14 cellular contexts compared by ENCODE assay signal in the genomic region with DNA sequence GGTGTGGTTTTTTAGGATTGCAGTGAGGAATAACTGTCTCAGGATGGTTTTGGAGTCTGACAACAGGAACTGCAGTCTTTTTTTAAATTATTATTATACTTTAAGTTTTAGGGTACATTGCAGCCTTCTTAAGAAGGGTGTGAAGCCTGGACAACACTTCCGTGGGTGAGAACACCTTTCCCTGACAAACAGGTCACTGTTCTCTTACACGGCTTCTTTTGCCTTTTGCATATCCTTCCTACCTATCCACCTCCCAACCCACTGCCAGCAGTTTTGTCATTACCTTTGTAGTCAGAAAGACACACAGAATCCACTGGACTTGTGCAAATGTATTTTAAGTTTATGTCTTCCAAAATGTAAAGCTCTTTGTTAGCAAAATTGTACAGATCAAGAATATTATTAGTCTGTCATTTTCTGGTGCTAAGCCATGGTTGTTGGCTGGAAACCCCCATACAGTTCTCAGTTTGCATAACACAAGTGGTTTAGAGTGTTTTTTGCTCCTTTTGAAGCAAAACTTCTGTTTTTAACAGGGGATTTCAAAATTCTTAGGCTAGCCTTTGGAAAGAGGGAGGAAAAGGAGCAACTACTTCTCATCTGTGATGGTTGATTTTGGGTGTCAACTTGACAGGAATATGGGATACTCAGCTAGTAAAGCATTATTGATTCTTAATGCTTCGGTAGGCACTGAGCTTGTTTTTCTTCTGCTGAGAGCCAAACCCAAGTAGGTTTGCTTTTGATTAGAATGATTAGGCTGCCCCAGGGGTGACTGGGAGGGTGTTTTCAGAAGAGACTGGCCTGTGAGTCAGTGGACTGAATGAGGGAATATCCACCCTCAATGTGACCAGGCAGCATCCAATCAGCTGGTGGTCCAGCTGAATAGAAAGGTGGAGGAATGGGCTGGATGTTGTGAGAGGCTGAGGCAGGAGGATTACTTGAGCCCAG.
DNase-seq lines count a peak whose midpoint lies in the region; ATAC-seq lines count a peak whose summit lies in the region.
"Had no signal": no experiment of that assay in that cellular context is flagged by ENCODE, and none has a peak within 500 bp of the region (broad histone marks: within the 10 kb centered on the region; RNA-seq: fewer than 3 reads in every experiment).

No MANE protein-coding gene starts in this region.

- ATAC-seq in GM19025 (IDR thresholded peaks at IDR 0.05; ENCODE audit: low read depth, unreplicated experiment): peak; percentile 69
- peak; percentile 89 for ATAC-seq in HG02610 (IDR thresholded peaks at IDR 0.05; ENCODE audit: unreplicated experiment)
- ATAC-seq in HG03575 (IDR thresholded peaks at IDR 0.05; ENCODE audit: extremely low read depth, insufficient number of reproducible peaks, low FRiP score, unreplicated experiment): peak; percentile 43
- no peak for ATAC-seq in HG03196 (IDR thresholded peaks at IDR 0.05; ENCODE audit: unreplicated experiment)
- ATAC-seq: A549 had no signal

- DNase-seq in AG20443 (ENCODE audit: low spot score) (peak; percentile 16), 8988T (no peak), glomerular visceral epithelial cell (ENCODE audit: extremely low spot score) (no peak)
- no peak for DNase-seq in activated CD4-positive, alpha-beta T cell treated with anti-CD3 and anti-CD28 coated beads for 4 hours
- DNase-seq: activated CD8-positive, alpha-beta memory T cell treated with anti-CD3 and anti-CD28 coated beads, Interleukin-2, amount 50 U/mL, for 4 hours; DMS79; hippocampal formation; NCI-H1436; uterus had no signal
